9 cellular contexts compared by ENCODE assay signal in the genomic region with DNA sequence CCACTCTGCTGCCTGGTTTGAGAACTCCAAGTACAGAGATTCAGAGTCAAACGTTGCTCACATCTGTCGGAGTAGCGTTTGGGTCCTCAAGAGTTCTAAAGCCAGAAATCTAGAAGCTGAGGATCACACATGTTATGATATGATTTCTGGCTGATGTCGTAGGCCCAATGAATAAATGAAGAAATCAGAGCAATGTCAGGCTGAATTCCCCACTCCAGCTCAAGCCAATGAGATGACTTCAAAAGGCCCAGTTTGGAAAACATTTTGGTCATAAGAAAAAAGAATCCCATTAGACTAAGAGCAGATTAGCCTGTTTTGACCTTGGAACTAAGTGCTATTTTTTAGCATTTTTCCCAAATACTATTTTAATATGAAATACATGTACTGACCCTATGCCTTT.
DNase-seq lines count a peak whose midpoint lies in the region; ATAC-seq and TF ChIP-seq lines count a peak whose summit lies in the region.
"Had no signal": no experiment of that assay in that cellular context is flagged by ENCODE, and none has a peak within 500 bp of the region (broad histone marks: within the 10 kb centered on the region; RNA-seq: fewer than 3 reads in every experiment).

No MANE protein-coding gene starts in this region.

- H3K27me3 ChIP-seq in IMR-90 (ENCODE audit: control insufficient read depth, insufficient read depth, low read length) (no peaks in the 10 kb centered on the region), right cardiac atrium (ENCODE audit: control insufficient read depth, insufficient read depth) (no peaks in the 10 kb centered on the region)

- H4K5ac ChIP-seq in IMR-90 (ENCODE audit: low read depth, low read length) = no peak overlapping the region; the same call in 1 of the 2 replicates

- no peak for TF ChIP-seq POLR2A in IMR-90 (IDR thresholded peaks at IDR 0.05; ENCODE audit: low read depth, low read length)

- peak overlapping the region; percentile 62; the same call in 1 of the 2 replicates for H2BK120ac ChIP-seq in IMR-90 (ENCODE audit: low read depth, low read length)

- DNase-seq in IMR-90 = no peak
- DNase-seq in activated T-helper 1 cell treated with anti-CD3 and anti-CD28 coated beads, Interleukin-12 subunit alpha, Interleukin-12 subunit beta, Interleukin-2, Interleukin-4 antibody, amounts not matched to agents 30 ng/mL and 10 ng/mL and 1 ng/mL, durations not matched to agents 14 hours and 24 hours and 36 hours (ENCODE audit: low spot score) = no peak
- no peak for DNase-seq in right cardiac atrium
- DNase-seq in 8988T = no peak
- DNase-seq: dermis blood vessel endothelial cell, DND-41 had no signal

- dilution Hi-C loops in IMR-90 (cut with HindIII; ENCODE audit: low sequenced_read_pairs, unreplicated experiment) = no loop called here

- peaks cover 99% of the 10 kb centered on the region for H3K4me1 Mint-ChIP-seq in activated T-helper 1 cell treated with anti-CD3 and anti-CD28 coated beads, Interleukin-12 subunit alpha, Interleukin-12 subunit beta, Interleukin-2, Interleukin-4 antibody, amounts not matched to agents 30 ng/mL and 10 ng/mL and 1 ng/mL, durations not matched to agents 14 hours and 24 hours and 36 hours (ENCODE audit: low read depth)
- H3K4me1 Mint-ChIP-seq in stimulated activated memory B cell treated with anti-CD40 and anti-IgM and Interleukin-4, amounts not matched to agents 10 μg/mL and 1 μg/mL and 100 μg/mL, for 72 hours = peaks cover 96% of the 10 kb centered on the region

- H3K56ac ChIP-seq in IMR-90 (ENCODE audit: extremely low read depth, insufficient read depth, low read length) = no peak overlapping the region

- no peak for TF ChIP-seq CTCF in IMR-90 (conservative IDR thresholded peaks at IDR 0.05; ENCODE audit: low read depth, low read length)

- peak overlapping the region; percentile 50; the same call in 1 of the 2 replicates for H3K27ac ChIP-seq in IMR-90 (ENCODE audit: insufficient read depth, low read length)
- peak overlapping the region; percentile 87 for H3K27ac ChIP-seq in right cardiac atrium (ENCODE audit: low read length)

- H2BK20ac ChIP-seq in IMR-90 (ENCODE audit: low read depth, low read length) = no peak overlapping the region; the same call in 1 of the 2 replicates

- H2AK9ac ChIP-seq in IMR-90 (replicated peaks; ENCODE audit: low read depth, low read length, poor library complexity) = no peak overlapping the region

- H3K4me2 ChIP-seq in IMR-90 (ENCODE audit: low read depth, low read length) = no peak overlapping the region

- H3K27me3 Mint-ChIP-seq in activated T-helper 1 cell treated with anti-CD3 and anti-CD28 coated beads, Interleukin-12 subunit alpha, Interleukin-12 subunit beta, Interleukin-2, Interleukin-4 antibody, amounts not matched to agents 30 ng/mL and 10 ng/mL and 1 ng/mL, durations not matched to agents 14 hours and 24 hours and 36 hours (ENCODE audit: insufficient read depth) = no peaks in the 10 kb centered on the region
- H3K27me3 Mint-ChIP-seq in stimulated activated memory B cell treated with anti-CD40 and anti-IgM and Interleukin-4, amounts not matched to agents 10 μg/mL and 1 μg/mL and 100 μg/mL, for 72 hours = no peaks in the 10 kb centered on the region

- peak overlapping the region; percentile 44 for H4K91ac ChIP-seq in IMR-90 (ENCODE audit: insufficient read depth, low read depth, low read length)

- H3K9me3 Mint-ChIP-seq in activated T-helper 1 cell treated with anti-CD3 and anti-CD28 coated beads, Interleukin-12 subunit alpha, Interleukin-12 subunit beta, Interleukin-2, Interleukin-4 antibody, amounts not matched to agents 30 ng/mL and 10 ng/mL and 1 ng/mL, durations not matched to agents 14 hours and 24 hours and 36 hours = no peaks in the 10 kb centered on the region
- H3K9me3 Mint-ChIP-seq in stimulated activated memory B cell treated with anti-CD40 and anti-IgM and Interleukin-4, amounts not matched to agents 10 μg/mL and 1 μg/mL and 100 μg/mL, for 72 hours = peaks cover 3% of the 10 kb centered on the region

- H2AK5ac ChIP-seq in IMR-90 (ENCODE audit: low read depth, low read length) = peak overlapping the region; percentile 62; the same call in 1 of the 2 replicates

- peaks cover 61 to 90% of the 10 kb centered on the region in 2 experiments for H3K79me1 ChIP-seq in IMR-90 (ENCODE audit: low read depth in 1 of 2, low read length in 2 of 2)

- H4K20me1 ChIP-seq in IMR-90 (ENCODE audit: insufficient read depth, low read length) = peaks cover 38% of the 10 kb centered on the region

- peaks cover 45% of the 10 kb centered on the region for H3K36me3 ChIP-seq in IMR-90 (ENCODE audit: control insufficient read depth, insufficient read depth, low read length)

- H4K8ac ChIP-seq in IMR-90 (ENCODE audit: low read depth in 2 of 2, low read length in 2 of 2) = peak overlapping the region in 1 of 2 experiments; percentile 22; a peak in 1 of 4 replicates

- no peak overlapping the region for H2AFZ ChIP-seq in IMR-90 (replicated peaks; ENCODE audit: low read length, poor library complexity)

- H3K36me3 Mint-ChIP-seq in activated T-helper 1 cell treated with anti-CD3 and anti-CD28 coated beads, Interleukin-12 subunit alpha, Interleukin-12 subunit beta, Interleukin-2, Interleukin-4 antibody, amounts not matched to agents 30 ng/mL and 10 ng/mL and 1 ng/mL, durations not matched to agents 14 hours and 24 hours and 36 hours (ENCODE audit: low read depth) = peaks cover 89% of the 10 kb centered on the region
- peaks cover 91% of the 10 kb centered on the region for H3K36me3 Mint-ChIP-seq in stimulated activated memory B cell treated with anti-CD40 and anti-IgM and Interleukin-4, amounts not matched to agents 10 μg/mL and 1 μg/mL and 100 μg/mL, for 72 hours

- no peak overlapping the region for H3K18ac ChIP-seq in IMR-90 (ENCODE audit: low read depth, low read length)

- in situ Hi-C loops in IMR-90 (cut with MboI; ENCODE audit: low sequenced_read_pairs) = no loop called here

- H3K9me1 ChIP-seq in IMR-90 (ENCODE audit: insufficient read depth, low read length) = peaks cover 32% of the 10 kb centered on the region

- H2BK5ac ChIP-seq in IMR-90 (ENCODE audit: low read depth, low read length, poor library complexity, severe bottlenecking) = peak overlapping the region; percentile 7

- peaks cover 21% of the 10 kb centered on the region for H3K4me1 ChIP-seq in IMR-90 (ENCODE audit: control insufficient read depth, insufficient read depth, low read length)
- peaks cover 22% of the 10 kb centered on the region for H3K4me1 ChIP-seq in right cardiac atrium (ENCODE audit: control insufficient read depth, insufficient read depth, low read length)

- peak overlapping the region; percentile 95 for H3K27ac Mint-ChIP-seq in activated T-helper 1 cell treated with anti-CD3 and anti-CD28 coated beads, Interleukin-12 subunit alpha, Interleukin-12 subunit beta, Interleukin-2, Interleukin-4 antibody, amounts not matched to agents 30 ng/mL and 10 ng/mL and 1 ng/mL, durations not matched to agents 14 hours and 24 hours and 36 hours
- peak overlapping the region; percentile 85 for H3K27ac Mint-ChIP-seq in stimulated activated memory B cell treated with anti-CD40 and anti-IgM and Interleukin-4, amounts not matched to agents 10 μg/mL and 1 μg/mL and 100 μg/mL, for 72 hours

- peak; percentile 33 for ATAC-seq in IMR-90 (ENCODE audit: low read depth)
- peak in 1 of 2 donors; percentile 5 for ATAC-seq in right cardiac atrium
- ATAC-seq in stimulated activated memory B cell treated with anti-CD40 and anti-IgM and Interleukin-4, amounts not matched to agents 10 μg/mL and 1 μg/mL and 100 μg/mL, for 72 hours = no peak
- ATAC-seq in HG02870 (IDR thresholded peaks at IDR 0.05; ENCODE audit: unreplicated experiment) = no peak
- no peak for ATAC-seq in activated CD4-positive, CD25-positive, alpha-beta regulatory T cell treated with anti-CD3 and anti-CD28 coated beads, Interleukin-2, amount 50 U/mL, for 24 hours

- TF ChIP-seq RAD21 in IMR-90 (IDR thresholded peaks at IDR 0.05; ENCODE audit: low read length) = no peak

- WGBS in IMR-90 (ENCODE audit: extremely low coverage in 2 of 2, insufficient read length in 1 of 2), 2 experiments = 89% methylated on average over 3 of the region's 4 CpGs; no CpG with 5 or more reads in 1 of the 2 experiments
- WGBS in right cardiac atrium = 38% methylated on average over 4 of the region's 4 CpGs

- CTCF ChIA-PET in IMR-90 (lab: Yijun Ruan, JAX) = interaction anchor here (0.7 to 1.0 kb wide), 2 partner anchors 25 to 1022 kb away, joined by 3 to 4 read pairs; no protein-coding TSS in a partner anchor

- intact Hi-C loops in IMR-90 (cut with micrococcal nuclease) = no loop called here
- intact Hi-C loops in activated T-helper 1 cell treated with anti-CD3 and anti-CD28 coated beads, Interleukin-12 subunit alpha, Interleukin-12 subunit beta, Interleukin-2, Interleukin-4 antibody, amounts not matched to agents 30 ng/mL and 10 ng/mL and 1 ng/mL, durations not matched to agents 14 hours and 24 hours and 36 hours (cut with micrococcal nuclease) = loop anchor here (5.0 kb wide), 1 partner anchor 352 kb away; no protein-coding TSS in a partner anchor
- intact Hi-C loops in right cardiac atrium (cut with DNase I) = no loop called here

- POLR2A ChIA-PET in IMR-90 (lab: Charles Lee; ENCODE audit: unreplicated experiment) = interaction anchor here (0.6 kb wide), 1 partner anchor 87 kb away, joined by 5 read pairs; no protein-coding TSS in a partner anchor

- no peak overlapping the region for H3K9ac ChIP-seq in IMR-90 (ENCODE audit: low read depth, low read length)

- peak overlapping the region; percentile 12; the same call in 1 of the 3 replicates for H2BK15ac ChIP-seq in IMR-90 (ENCODE audit: low read depth, low read length)

- no peak overlapping the region for H3K4me3 ChIP-seq in IMR-90 (ENCODE audit: insufficient read depth, low read depth, low read length)
- H3K4me3 ChIP-seq in right cardiac atrium (ENCODE audit: low read length) = no peak overlapping the region

- H3K14ac ChIP-seq in IMR-90 (replicated peaks; ENCODE audit: low read depth, low read length) = no peak overlapping the region

- no peak overlapping the region for H3K23ac ChIP-seq in IMR-90 (ENCODE audit: low read depth, low read length)

- peak overlapping the region; percentile 80 for H3K4me3 Mint-ChIP-seq in activated T-helper 1 cell treated with anti-CD3 and anti-CD28 coated beads, Interleukin-12 subunit alpha, Interleukin-12 subunit beta, Interleukin-2, Interleukin-4 antibody, amounts not matched to agents 30 ng/mL and 10 ng/mL and 1 ng/mL, durations not matched to agents 14 hours and 24 hours and 36 hours
- H3K4me3 Mint-ChIP-seq in stimulated activated memory B cell treated with anti-CD40 and anti-IgM and Interleukin-4, amounts not matched to agents 10 μg/mL and 1 μg/mL and 100 μg/mL, for 72 hours = no peak overlapping the region

- H3K9me3 ChIP-seq in IMR-90 (ENCODE audit: control insufficient read depth, insufficient read depth, low read length) (no peaks in the 10 kb centered on the region), right cardiac atrium (ENCODE audit: control insufficient read depth, low read length) (no peaks in the 10 kb centered on the region)

- no TSS peak for BruUV-seq in IMR-90 (replicated peaks; lab: Mats Ljungman, UMichigan)

- H3K4ac ChIP-seq in IMR-90 (ENCODE audit: low read depth, low read length) = peak overlapping the region; percentile 64; the same call in 1 of the 2 replicates

TF ChIP-seq in IMR-90, 13 proteins besides CTCF, POLR2A, EP300 and RAD21 (continues in another document):
- TF ChIP-seq SMC3 (IDR thresholded peaks at IDR 0.05; ENCODE audit: low read depth, low read length) = no peak
- no peak for TF ChIP-seq FOS (IDR thresholded peaks at IDR 0.05; ENCODE audit: low read depth, low read length)
